Comparison of ENCODE assay signal across 1 cellular context in the genomic region with DNA sequence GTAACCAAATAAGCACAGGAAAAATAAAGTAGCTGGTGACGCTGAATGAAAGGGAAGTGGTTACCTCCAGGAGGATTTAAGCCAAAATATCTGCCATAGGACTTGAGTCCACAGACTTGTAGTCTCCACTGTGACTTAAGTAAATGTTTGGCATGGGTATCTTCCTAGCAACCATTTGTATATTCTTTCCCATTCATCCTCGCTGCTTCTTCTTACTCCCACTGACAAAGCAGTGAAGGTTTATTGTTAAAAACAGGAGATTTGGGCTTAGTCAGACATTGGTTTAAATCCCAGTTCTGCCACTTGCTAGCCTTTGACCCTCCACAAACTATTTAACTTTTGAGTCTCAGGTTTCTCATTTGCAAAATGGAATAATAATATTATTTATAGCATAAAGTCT.
TF ChIP-seq lines count a peak whose summit lies in the region.

No MANE protein-coding gene starts in this region.

TF ChIP-seq in IMR-90, 13 proteins besides CTCF, POLR2A, EP300 and RAD21:
- TF ChIP-seq RFX5 (IDR thresholded peaks at IDR 0.05; ENCODE audit: low read depth, low read length) (no peak), MAFK (IDR thresholded peaks at IDR 0.05; ENCODE audit: low read depth, low read length) (no peak), CEBPB (IDR thresholded peaks at IDR 0.05; ENCODE audit: low read depth, low read length) (no peak), RCOR1 (IDR thresholded peaks at IDR 0.05; ENCODE audit: insufficient replicate concordance, low read length) (no peak), NFE2L2 (IDR thresholded peaks at IDR 0.05; ENCODE audit: low read depth, low read length) (no peak), BHLHE40 (IDR thresholded peaks at IDR 0.05; ENCODE audit: low read depth, low read length) (no peak), MAZ (IDR thresholded peaks at IDR 0.05; ENCODE audit: borderline replicate concordance, low read depth, low read length) (no peak), FOS (IDR thresholded peaks at IDR 0.05; ENCODE audit: low read depth, low read length) (no peak), SMC3 (IDR thresholded peaks at IDR 0.05; ENCODE audit: low read depth, low read length) (no peak), CHD1 (IDR thresholded peaks at IDR 0.05; ENCODE audit: low read depth, low read length) (no peak), MXI1 (IDR thresholded peaks at IDR 0.05; ENCODE audit: borderline replicate concordance, low read depth, low read length) (no peak)
- TF ChIP-seq, protein P1, sequence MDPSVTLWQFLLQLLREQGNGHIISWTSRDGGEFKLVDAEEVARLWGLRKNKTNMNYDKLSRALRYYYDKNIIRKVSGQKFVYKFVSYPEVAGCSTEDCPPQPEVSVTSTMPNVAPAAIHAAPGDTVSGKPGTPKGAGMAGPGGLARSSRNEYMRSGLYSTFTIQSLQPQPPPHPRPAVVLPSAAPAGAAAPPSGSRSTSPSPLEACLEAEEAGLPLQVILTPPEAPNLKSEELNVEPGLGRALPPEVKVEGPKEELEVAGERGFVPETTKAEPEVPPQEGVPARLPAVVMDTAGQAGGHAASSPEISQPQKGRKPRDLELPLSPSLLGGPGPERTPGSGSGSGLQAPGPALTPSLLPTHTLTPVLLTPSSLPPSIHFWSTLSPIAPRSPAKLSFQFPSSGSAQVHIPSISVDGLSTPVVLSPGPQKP (IDR thresholded peaks at IDR 0.05; ENCODE audit: borderline replicate concordance, low read depth, low read length): no peak
